ENCODE assay signal across 18 cellular contexts in genomic region chr10:121792198-121792597, GRCh38.
DNase-seq lines count a peak whose midpoint lies in the region; ATAC-seq and TF ChIP-seq lines count a peak whose summit lies in the region.
"Had no signal": no experiment of that assay in that cellular context is flagged by ENCODE, and none has a peak within 500 bp of the region (broad histone marks: within the 10 kb centered on the region; RNA-seq: fewer than 3 reads in every experiment).

No MANE protein-coding gene starts in this region.

- H4K20me1 ChIP-seq in GM23338 (replicated peaks; ENCODE audit: insufficient read depth), result no peaks in the 10 kb centered on the region

- no peaks in the 10 kb centered on the region for H3K4me1 ChIP-seq in GM23338 (ENCODE audit: insufficient read depth)
- H3K4me1 ChIP-seq: testis had no signal

- 0 out of 2 replicates have a peak overlapping the region, but pooled peaks have one; percentile 2 for H3K27ac Mint-ChIP-seq in GM23338
- peak overlapping the region; percentile 1 for H3K27ac Mint-ChIP-seq in mesothelial cell of epicardium
- H3K27ac Mint-ChIP-seq: activated CD4-positive, alpha-beta memory T cell treated with anti-CD3 and anti-CD28 coated beads for 36 hours had no signal

- no peak overlapping the region for H3K4me3 Mint-ChIP-seq in GM23338
- H3K4me3 Mint-ChIP-seq in mesothelial cell of epicardium, result no peak overlapping the region
- H3K4me3 Mint-ChIP-seq: activated CD4-positive, alpha-beta memory T cell treated with anti-CD3 and anti-CD28 coated beads for 36 hours had no signal

- DNase-seq in GM23338 (ENCODE audit: low spot score) (no peak), epithelial cell of esophagus (ENCODE audit: low read depth) (peak; percentile 38), mesothelial cell of epicardium (ENCODE audit: low spot score in 2 of 2, unreplicated experiment in 2 of 2) (no peak), kidney glomerular epithelial cell (lab: John Stamatoyannopoulos, UW) (no peak), GDM1 (lab: John Stamatoyannopoulos, UW) (no peak)
- DNase-seq: activated CD4-positive, alpha-beta memory T cell treated with anti-CD3 and anti-CD28 coated beads for 36 hours; DND-41; foreskin melanocyte; NCI-H2029; NCI-H510A treated with DMSO at 0.1 percent for 48 hours; occipital lobe; stimulated activated CD4-positive, alpha-beta T cell treated with anti-CD3 and anti-CD28 coated beads, Interleukin-4, amount 100 ng/mL, for 1 hour; testis had no signal

- no peaks in the 10 kb centered on the region for H3K36me3 ChIP-seq in GM23338 (ENCODE audit: insufficient read depth)
- H3K36me3 ChIP-seq: adrenal gland had no signal

- TF ChIP-seq CTCF in GM23338 (conservative IDR thresholded peaks at IDR 0.05; ENCODE audit: low read depth in 2 of 2) (no peak), epithelial cell of esophagus (IDR thresholded peaks at IDR 0.05; ENCODE audit: insufficient read depth, low read depth, low read length, missing control alignments) (no peak), mesothelial cell of epicardium (IDR thresholded peaks at IDR 0.05; ENCODE audit: unreplicated experiment) (no peak)

- H3K27me3 Mint-ChIP-seq in GM23338 (ENCODE audit: insufficient read depth, low read depth, poor library complexity) (no peaks in the 10 kb centered on the region), mesothelial cell of epicardium (ENCODE audit: low read depth) (no peaks in the 10 kb centered on the region)
- H3K27me3 Mint-ChIP-seq: activated CD4-positive, alpha-beta memory T cell treated with anti-CD3 and anti-CD28 coated beads for 36 hours had no signal

- no peak overlapping the region for H3K27ac ChIP-seq in GM23338 (ENCODE audit: low read depth)
- H3K27ac ChIP-seq: adrenal gland, C4-2B, testis had no signal

- H3K36me3 Mint-ChIP-seq in GM23338 (ENCODE audit: low read depth) (peaks cover 7% of the 10 kb centered on the region; the same call in 2 of the 3 replicates), mesothelial cell of epicardium (peaks cover 9% of the 10 kb centered on the region)

- H3K9me3 Mint-ChIP-seq in GM23338 (no peaks in the 10 kb centered on the region), mesothelial cell of epicardium (peaks cover 6% of the 10 kb centered on the region)
- H3K9me3 Mint-ChIP-seq: activated CD4-positive, alpha-beta memory T cell treated with anti-CD3 and anti-CD28 coated beads for 36 hours had no signal

- no peaks in the 10 kb centered on the region for H3K79me2 ChIP-seq in GM23338 (replicated peaks; ENCODE audit: insufficient read depth)

- H3K4me2 ChIP-seq in GM23338, result no peak overlapping the region

- H3K9me2 ChIP-seq in GM23338 (ENCODE audit: insufficient read depth), result no peaks in the 10 kb centered on the region

- no peak overlapping the region for H2AFZ ChIP-seq in GM23338

- peaks cover 6% of the 10 kb centered on the region; the same call in 1 of the 3 replicates for H3K4me1 Mint-ChIP-seq in GM23338
- H3K4me1 Mint-ChIP-seq in mesothelial cell of epicardium, result peaks cover 25% of the 10 kb centered on the region

- ATAC-seq in GM23338 (no peak; the same call in 2 of the 3 replicates), SK-N-SH treated with all-trans-retinoic acid at 6 μM for 48 hours (peak; percentile 43; the same call in 1 of the 3 replicates), GM18520 (IDR thresholded peaks at IDR 0.05; ENCODE audit: unreplicated experiment) (no peak)
- ATAC-seq: sciatic nerve had no signal

- no peaks in the 10 kb centered on the region for H3F3A ChIP-seq in GM23338 (replicated peaks; ENCODE audit: low read depth)

- no peak overlapping the region for H3K4me3 ChIP-seq in GM23338
- no peak overlapping the region for H3K4me3 ChIP-seq in epithelial cell of esophagus (ENCODE audit: low read length)
- H3K4me3 ChIP-seq: adrenal gland, testis had no signal

- no peaks in the 10 kb centered on the region for H3K27me3 ChIP-seq in GM23338 (ENCODE audit: insufficient read depth)
- H3K27me3 ChIP-seq: adrenal gland, testis had no signal

TF ChIP-seq in GM23338, 12 proteins besides CTCF, POLR2A, EP300 and RAD21 (continues in another document):
- TF ChIP-seq ETS1 (IDR thresholded peaks at IDR 0.05) (no peak), EZH2 (IDR thresholded peaks at IDR 0.05; ENCODE audit: low read depth, unreplicated experiment) (no peak), ZNF331 (CRISPR knock-in tag; IDR thresholded peaks at IDR 0.05; ENCODE audit: low read depth) (no peak), REST (IDR thresholded peaks at IDR 0.05; ENCODE audit: unreplicated experiment) (no peak), ZNF114 (CRISPR knock-in tag; IDR thresholded peaks at IDR 0.05) (no peak)

TF ChIP-seq in SK-N-SH treated with all-trans-retinoic acid at 6 μM for 48 hours, 23 proteins besides CTCF, POLR2A, EP300 and RAD21:
- peak; percentile 30; the same call in 1 of the 2 replicates for TF ChIP-seq TCF4 (CRISPR knock-in tag; IDR thresholded peaks at IDR 0.05; ENCODE audit: borderline replicate concordance)
- no peak for TF ChIP-seq ZFP3 (CRISPR knock-in tag; IDR thresholded peaks at IDR 0.05)
TF ChIP-seq in SK-N-SH treated with all-trans-retinoic acid at 6 μM for 48 hours: peak in this region for 1.
